In the genomic region with DNA sequence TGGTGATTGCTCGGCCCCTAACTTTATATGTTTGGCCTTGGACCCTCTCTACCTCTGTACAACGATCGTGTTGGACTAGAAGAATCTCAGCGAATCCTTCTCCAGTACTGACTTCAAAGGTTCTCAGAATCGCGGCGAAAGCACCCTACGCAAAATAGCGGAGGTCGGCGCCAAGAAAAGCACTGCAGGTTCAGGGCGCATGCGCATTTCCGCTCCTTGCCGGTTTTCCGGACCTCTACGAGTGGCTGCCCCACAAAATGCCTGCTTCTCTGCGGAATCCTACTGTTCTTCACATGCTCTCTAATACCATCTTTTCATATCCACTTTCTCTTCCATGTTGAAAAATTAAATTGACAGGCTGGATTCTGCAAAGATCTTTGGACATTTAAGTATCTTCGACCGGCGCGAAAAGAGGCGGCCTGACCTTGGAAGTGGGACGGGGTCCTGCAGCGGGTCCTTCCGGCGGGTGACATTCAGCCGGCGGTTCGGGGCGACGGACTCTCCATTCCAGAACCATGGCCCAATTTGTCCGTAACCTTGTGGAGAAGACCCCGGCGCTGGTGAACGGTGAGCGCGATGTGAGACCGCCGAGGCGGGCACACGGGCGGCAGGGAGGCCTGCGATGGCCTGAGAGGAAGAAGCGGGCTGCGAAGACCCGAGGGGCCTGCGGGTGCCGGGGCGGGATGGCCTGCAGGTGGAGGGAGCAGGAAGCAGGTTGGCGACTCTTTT, we compare ENCODE assay signal across 8 cellular contexts. TPM values are rescaled to one million over a fixed set of nuclear protein-coding genes. Genes with fewer than 3 reads are reported as not detected.
DNase-seq lines count a peak whose midpoint lies in the region.

A gene with protein sequence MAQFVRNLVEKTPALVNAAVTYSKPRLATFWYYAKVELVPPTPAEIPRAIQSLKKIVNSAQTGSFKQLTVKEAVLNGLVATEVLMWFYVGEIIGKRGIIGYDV (plus strand): TSS at position 456 of the 729 bp plus-strand sequence. CDS start 60 bp downstream, at position 516.

- DNase-seq in AML-193 (lab: John Stamatoyannopoulos, UW) (peak; percentile 76 to 90), GM19240 (ENCODE audit: insufficient read length, low spot score) (peak; percentile 67), HS-5 (ENCODE audit: low read depth) (peak; percentile 80), NK-92 (lab: John Stamatoyannopoulos, UW; ENCODE audit: unreplicated experiment) (peak; percentile 83), lung microvascular endothelial cell (ENCODE audit: low read depth in 2 of 2) (peak; percentile 89 to 91)
- DNase-seq in activated CD8-positive, alpha-beta memory T cell treated with anti-CD3 and anti-CD28 coated beads for 24 hours: peak; percentile 94
- peak; percentile 81 to 89 (median 84) for DNase-seq in effector memory CD4-positive, alpha-beta T cell
- DNase-seq in stimulated activated CD4-positive, alpha-beta T cell treated with anti-CD3 and anti-CD28 coated beads, TNF-alpha, amount 100 ng/mL, for 4 hours (ENCODE audit: low read depth in 3 of 3): peak; percentile 80 to 87 (median 81)

- H3K9me3 ChIP-seq in effector memory CD4-positive, alpha-beta T cell (ENCODE audit: control insufficient read depth, low read length): no peaks in the 10 kb centered on the region

- H3K4me3 ChIP-seq in effector memory CD4-positive, alpha-beta T cell (ENCODE audit: insufficient read depth, low read depth, low read length, poor library complexity, severe bottlenecking): peak within 1 kb of the TSS; percentile 87

- H3K27ac ChIP-seq in effector memory CD4-positive, alpha-beta T cell (ENCODE audit: insufficient read depth, low read length, poor library complexity, severe bottlenecking): peak within 1 kb of the TSS; percentile 90

- H3K4me1 ChIP-seq in effector memory CD4-positive, alpha-beta T cell (ENCODE audit: control insufficient read depth, insufficient read depth, low read length, poor library complexity, severe bottlenecking): peaks cover 15% of the 10 kb centered on the region

- H3K27me3 ChIP-seq in effector memory CD4-positive, alpha-beta T cell (replicated peaks; ENCODE audit: control insufficient read depth, insufficient read depth, low read length, poor library complexity, severe bottlenecking): no peaks in the 10 kb centered on the region

- H3K36me3 ChIP-seq in effector memory CD4-positive, alpha-beta T cell (ENCODE audit: control insufficient read depth, insufficient read depth, low read length): peaks cover 13% of the 10 kb centered on the region

RNA-seq across cellular contexts. Expression of the gene that starts here (rescaled TPM):
- 82.8 and 95.6 TPM in 2 replicates for total RNA-seq in lung microvascular endothelial cell

Comparison
In these comparisons a context has a peak if more than half of its experiments do, and no peak if none do; other contexts are left out.
1. Peak in every context shown above with its lines: DNase-seq, H3K4me3 ChIP-seq and H3K27ac ChIP-seq.